26 cellular contexts compared by ENCODE assay signal in genomic region chr17:19405114-19405513, GRCh38. TPM values are rescaled to one million over a fixed set of nuclear protein-coding genes. Genes with fewer than 3 reads are reported as not detected.
"Had no signal": no experiment of that assay in that cellular context is flagged by ENCODE, and none has a peak within 500 bp of the region (broad histone marks: within the 10 kb centered on the region; RNA-seq: fewer than 3 reads in every experiment).

No MANE protein-coding gene starts in this region.

- H3K9me3 ChIP-seq: heart left ventricle, left ventricle myocardium inferior, right atrium auricular region, suprapubic skin, thoracic aorta, tibial artery, upper lobe of right lung had no signal

- H3K4me1 ChIP-seq: right atrium auricular region had no signal

- H3K27ac Mint-ChIP-seq: naive thymus-derived CD8-positive, alpha-beta T cell; nephron progenitor cell; progenitor cell of endocrine pancreas; stimulated activated effector memory CD8-positive, alpha-beta T cell treated with anti-CD3 and anti-CD28 coated beads, Interleukin-12 subunit alpha, Interleukin-12 subunit beta, amount 100 ng/mL, for 72 hours; stimulated activated naive CD8-positive, alpha-beta T cell treated with anti-CD3 and anti-CD28 coated beads, Interleukin-15, Interleukin-2, amounts not matched to agents 100 ng/mL and 50 ng/mL, for 24 hours had no signal

- H3K79me2 ChIP-seq: parathyroid adenoma had no signal

- H3K4me3 ChIP-seq: heart left ventricle, left ventricle myocardium inferior, lung, right atrium auricular region, skin epidermis, suprapubic skin, thoracic aorta, tibial artery, upper lobe of right lung had no signal

- H3K27me3 Mint-ChIP-seq: stimulated activated naive CD8-positive, alpha-beta T cell treated with anti-CD3 and anti-CD28 coated beads, Interleukin-15, Interleukin-2, amounts not matched to agents 100 ng/mL and 50 ng/mL, for 24 hours had no signal

- H3K27ac ChIP-seq: heart left ventricle, left ventricle myocardium inferior, parathyroid adenoma, right atrium auricular region, skin epidermis, suprapubic skin, thoracic aorta, tibial artery, upper lobe of right lung had no signal

- H3K27me3 ChIP-seq: heart left ventricle, right atrium auricular region, suprapubic skin, tibial artery, upper lobe of right lung had no signal

- H3K4me3 Mint-ChIP-seq: naive thymus-derived CD8-positive, alpha-beta T cell; nephron progenitor cell; stimulated activated effector memory CD8-positive, alpha-beta T cell treated with anti-CD3 and anti-CD28 coated beads, Interleukin-12 subunit alpha, Interleukin-12 subunit beta, amount 100 ng/mL, for 72 hours; stimulated activated naive CD8-positive, alpha-beta T cell treated with anti-CD3 and anti-CD28 coated beads, Interleukin-15, Interleukin-2, amounts not matched to agents 100 ng/mL and 50 ng/mL, for 24 hours had no signal

- H3K9me3 Mint-ChIP-seq: nephron progenitor cell; stimulated activated effector memory CD8-positive, alpha-beta T cell treated with anti-CD3 and anti-CD28 coated beads, Interleukin-12 subunit alpha, Interleukin-12 subunit beta, amount 100 ng/mL, for 72 hours; stimulated activated naive CD8-positive, alpha-beta T cell treated with anti-CD3 and anti-CD28 coated beads, Interleukin-15, Interleukin-2, amounts not matched to agents 100 ng/mL and 50 ng/mL, for 24 hours had no signal

- H3K4me1 Mint-ChIP-seq: naive thymus-derived CD8-positive, alpha-beta T cell; stimulated activated effector memory CD8-positive, alpha-beta T cell treated with anti-CD3 and anti-CD28 coated beads, Interleukin-12 subunit alpha, Interleukin-12 subunit beta, amount 100 ng/mL, for 72 hours had no signal

- H3K36me3 ChIP-seq: heart left ventricle, left ventricle myocardium inferior, right atrium auricular region, suprapubic skin, thoracic aorta, tibial artery, upper lobe of right lung had no signal

- H2AFZ ChIP-seq: parathyroid adenoma had no signal

- DNase-seq: heart left ventricle; hypothalamus; islet precursor cell; left ventricle myocardium inferior; naive thymus-derived CD8-positive, alpha-beta T cell; nephron progenitor cell; nucleus accumbens; stimulated activated CD4-positive, alpha-beta T cell treated with anti-CD3 and anti-CD28 coated beads, Interleukin-12 subunit alpha, Interleukin-12 subunit beta, amount 100 ng/mL, for 4 hours; stimulated activated CD4-positive, alpha-beta T cell treated with anti-CD3 and anti-CD28 coated beads, Interleukin-15, amount 100 ng/mL, for 24 hours; stimulated activated CD4-positive, alpha-beta T cell treated with anti-CD3 and anti-CD28 coated beads, Interleukin-4, amount 100 ng/mL, for 24 hours; stimulated activated naive CD4-positive, alpha-beta T cell; tibial artery; trophoblast cell; upper lobe of right lung had no signal

- H3K9ac ChIP-seq: parathyroid adenoma had no signal

- ATAC-seq: heart left ventricle; naive thymus-derived CD8-positive, alpha-beta T cell; sciatic nerve; stimulated activated effector memory CD8-positive, alpha-beta T cell treated with anti-CD3 and anti-CD28 coated beads, Interleukin-12 subunit alpha, Interleukin-12 subunit beta, amount 100 ng/mL, for 72 hours; upper lobe of right lung had no signal

- H3K36me3 Mint-ChIP-seq: naive thymus-derived CD8-positive, alpha-beta T cell; stimulated activated effector memory CD8-positive, alpha-beta T cell treated with anti-CD3 and anti-CD28 coated beads, Interleukin-12 subunit alpha, Interleukin-12 subunit beta, amount 100 ng/mL, for 72 hours had no signal

RNA-seq across cellular contexts. Expression of gene RNF112, which starts 5.9 kb away (rescaled TPM):
- total RNA-seq: renal cortical epithelial cell had no signal

RNA-seq across cellular contexts. Expression of gene MFAP4, which starts 18.1 kb away (rescaled TPM):
- total RNA-seq: naive thymus-derived CD8-positive, alpha-beta T cell; pulmonary artery endothelial cell had no signal
- polyA plus RNA-seq: naive thymus-derived CD8-positive, alpha-beta T cell had no signal
